17 cellular contexts compared by ENCODE assay signal in genomic region chr17:36503456-36504155, GRCh38. TPM values are rescaled to one million over a fixed set of nuclear protein-coding genes. Genes with fewer than 3 reads are reported as not detected.
DNase-seq lines count a peak whose midpoint lies in the region; ATAC-seq and TF ChIP-seq lines count a peak whose summit lies in the region.
"Had no signal": no experiment of that assay in that cellular context is flagged by ENCODE, and none has a peak within 500 bp of the region (broad histone marks: within the 10 kb centered on the region; RNA-seq: fewer than 3 reads in every experiment).

No MANE protein-coding gene starts in this region.

- no peaks in the 10 kb centered on the region for H3K9me3 ChIP-seq in neural progenitor cell (ENCODE audit: low read depth)
- H3K9me3 ChIP-seq: ascending aorta, BE2C, mucosa of descending colon, neutrophil had no signal

- H3K36me3 ChIP-seq in neural progenitor cell = no peaks in the 10 kb centered on the region

- H3K4me1 Mint-ChIP-seq in activated CD4-positive, alpha-beta T cell treated with anti-CD3 and anti-CD28 coated beads, Interleukin-2, amount 10 ng/mL, durations not matched to agents 24 days and 14 days = peaks cover 6% of the 10 kb centered on the region
- H3K4me1 Mint-ChIP-seq in chondrocyte (ENCODE audit: low read depth) (no peaks in the 10 kb centered on the region), neural progenitor cell (no peaks in the 10 kb centered on the region)

- no peak overlapping the region for H3K4me3 Mint-ChIP-seq in activated CD4-positive, alpha-beta T cell treated with anti-CD3 and anti-CD28 coated beads, Interleukin-2, amount 10 ng/mL, durations not matched to agents 24 days and 14 days
- H3K4me3 Mint-ChIP-seq in chondrocyte (ENCODE audit: unreplicated experiment) (no peak overlapping the region), neural progenitor cell (peak overlapping the region; percentile 30)

- intact Hi-C loops in activated CD4-positive, alpha-beta T cell treated with anti-CD3 and anti-CD28 coated beads, Interleukin-2, amount 10 ng/mL, durations not matched to agents 24 days and 14 days (cut with micrococcal nuclease) = no loop called here

- no peaks in the 10 kb centered on the region for H3K27me3 Mint-ChIP-seq in activated CD4-positive, alpha-beta T cell treated with anti-CD3 and anti-CD28 coated beads, Interleukin-2, amount 10 ng/mL, durations not matched to agents 24 days and 14 days
- H3K27me3 Mint-ChIP-seq in chondrocyte (ENCODE audit: low read depth) = no peaks in the 10 kb centered on the region
- peaks cover 4% of the 10 kb centered on the region for H3K27me3 Mint-ChIP-seq in neural progenitor cell (ENCODE audit: insufficient read depth, low read depth)

- H3K9ac ChIP-seq in neural progenitor cell = no peak overlapping the region

- no peaks in the 10 kb centered on the region for H3K79me2 ChIP-seq in neural progenitor cell (ENCODE audit: low read depth)

- H3K4me2 ChIP-seq in neural progenitor cell = no peak overlapping the region

- H3K9me3 Mint-ChIP-seq in activated CD4-positive, alpha-beta T cell treated with anti-CD3 and anti-CD28 coated beads, Interleukin-2, amount 10 ng/mL, durations not matched to agents 24 days and 14 days = no peaks in the 10 kb centered on the region
- no peaks in the 10 kb centered on the region for H3K9me3 Mint-ChIP-seq in chondrocyte (ENCODE audit: low read depth)
- no peaks in the 10 kb centered on the region for H3K9me3 Mint-ChIP-seq in neural progenitor cell

- H3K27ac ChIP-seq in neural progenitor cell = no peak overlapping the region
- H3K27ac ChIP-seq: ascending aorta, neutrophil had no signal

- no peaks in the 10 kb centered on the region for H3K27me3 ChIP-seq in neural progenitor cell
- H3K27me3 ChIP-seq: ascending aorta, BE2C, neutrophil had no signal

- no peak overlapping the region for H3K4me3 ChIP-seq in neural progenitor cell
- H3K4me3 ChIP-seq: ascending aorta, mucosa of descending colon had no signal

- DNase-seq in activated CD4-positive, alpha-beta T cell treated with anti-CD3 and anti-CD28 coated beads, Interleukin-2, amount 10 ng/mL, durations not matched to agents 24 days and 14 days = no peak
- DNase-seq in activated CD4-positive, alpha-beta T cell treated with anti-CD3 and anti-CD28 coated beads for 1 hour = no peak
- peak; percentile 25 for DNase-seq in D341Med (ENCODE audit: low spot score)
- peak; percentile 44 for DNase-seq in chondrocyte (ENCODE audit: low spot score)
- no peak for DNase-seq in neural progenitor cell (ENCODE audit: low spot score)
- no peak for DNase-seq in activated gamma-delta T cell treated with Interleukin-2 at 50 U/mL for 16 hours
- DNase-seq in DMS79 (lab: John Stamatoyannopoulos, UW) = no peak
- DNase-seq: BE2C; mucosa of descending colon; NCI-H1092 treated with DMSO at 0.1 percent for 48 hours; NK-92 treated with Interleukin-12 subunit alpha and Interleukin-12 subunit beta, amount 100 ng/mL, for 24 hours; stimulated activated CD4-positive, alpha-beta T cell treated with anti-CD3 and anti-CD28 coated beads, Interleukin-4, amount 100 ng/mL, for 1 hour had no signal

- H3K4me1 ChIP-seq in neural progenitor cell = no peaks in the 10 kb centered on the region
- H3K4me1 ChIP-seq: ascending aorta had no signal

- no peak for TF ChIP-seq CTCF in chondrocyte (IDR thresholded peaks at IDR 0.05)
- no peak for TF ChIP-seq CTCF in neural progenitor cell (IDR thresholded peaks at IDR 0.05)

- peaks cover under 1% of the 10 kb centered on the region for H3F3A ChIP-seq in neural progenitor cell (ENCODE audit: low read depth)

- H4K20me1 ChIP-seq in neural progenitor cell (ENCODE audit: low read depth) = no peaks in the 10 kb centered on the region

- peaks cover 57% of the 10 kb centered on the region for H3K36me3 Mint-ChIP-seq in activated CD4-positive, alpha-beta T cell treated with anti-CD3 and anti-CD28 coated beads, Interleukin-2, amount 10 ng/mL, durations not matched to agents 24 days and 14 days (ENCODE audit: low read depth)
- H3K36me3 Mint-ChIP-seq in chondrocyte (ENCODE audit: low read depth) = peaks cover 25% of the 10 kb centered on the region
- peaks cover 31% of the 10 kb centered on the region for H3K36me3 Mint-ChIP-seq in neural progenitor cell

- ATAC-seq in HG03354 (IDR thresholded peaks at IDR 0.05; ENCODE audit: poor library complexity, severe bottlenecking, unreplicated experiment) = no peak
- ATAC-seq: activated CD4-positive, CD25-positive, alpha-beta regulatory T cell treated with anti-CD3 and anti-CD28 coated beads, Interleukin-2, amount 50 U/mL, for 24 hours; mucosa of descending colon; Panc1 had no signal

- H2AFZ ChIP-seq in neural progenitor cell (replicated peaks) = no peak overlapping the region

- H3K27ac Mint-ChIP-seq in activated CD4-positive, alpha-beta T cell treated with anti-CD3 and anti-CD28 coated beads, Interleukin-2, amount 10 ng/mL, durations not matched to agents 24 days and 14 days = peak overlapping the region; percentile 57
- no peak overlapping the region for H3K27ac Mint-ChIP-seq in chondrocyte (ENCODE audit: unreplicated experiment)
- H3K27ac Mint-ChIP-seq in neural progenitor cell = no peak overlapping the region

RNA-seq across cellular contexts. Expression of gene ZNHIT3, which starts 17.1 kb away (rescaled TPM):
- total RNA-seq in activated CD4-positive, alpha-beta T cell treated with anti-CD3 and anti-CD28 coated beads, Interleukin-2, amount 10 ng/mL, durations not matched to agents 24 days and 14 days = 47.3 and 48.5 TPM in 2 replicates
- 24.7 to 25.9 TPM (median 25.2 TPM) in 3 replicates for total RNA-seq in chondrocyte
- total RNA-seq in neural progenitor cell (ENCODE audit: low replicate concordance) = 68.4 and 83.5 TPM in 2 replicates

RNA-seq across cellular contexts. Expression of gene MYO19, which starts 31.1 kb away (rescaled TPM):
- total RNA-seq in activated CD4-positive, alpha-beta T cell treated with anti-CD3 and anti-CD28 coated beads, Interleukin-2, amount 10 ng/mL, durations not matched to agents 24 days and 14 days = 167 and 172 TPM in 2 replicates
- total RNA-seq in chondrocyte = 51.5 to 75.6 TPM (median 52.6 TPM) in 3 replicates
- 72.4 and 101 TPM in 2 replicates for total RNA-seq in neural progenitor cell (ENCODE audit: low replicate concordance)

RNA-seq across cellular contexts. Expression of gene PIGW, which starts 31.2 kb away (rescaled TPM):
- 30.4 and 30.5 TPM in 2 replicates for total RNA-seq in activated CD4-positive, alpha-beta T cell treated with anti-CD3 and anti-CD28 coated beads, Interleukin-2, amount 10 ng/mL, durations not matched to agents 24 days and 14 days
- total RNA-seq in chondrocyte = 10.5 to 15.4 TPM (median 11.0 TPM) in 3 replicates
- 7.0 and 10.2 TPM in 2 replicates for total RNA-seq in neural progenitor cell (ENCODE audit: low replicate concordance)

RNA-seq across cellular contexts. Expression of gene GGNBP2, which starts 41.1 kb away (rescaled TPM):
- 70.2 and 75.3 TPM in 2 replicates for total RNA-seq in activated CD4-positive, alpha-beta T cell treated with anti-CD3 and anti-CD28 coated beads, Interleukin-2, amount 10 ng/mL, durations not matched to agents 24 days and 14 days
- total RNA-seq in chondrocyte = 62.7 to 70.8 TPM (median 68.2 TPM) in 3 replicates
- 44.4 and 79.5 TPM in 2 replicates for total RNA-seq in neural progenitor cell (ENCODE audit: low replicate concordance)

Comparison
In these comparisons a context has a peak if more than half of its experiments do, and no peak if none do; other contexts are left out.
1. DNase-seq: peak in D341Med (single experiment) and chondrocyte (single experiment); none in activated CD4-positive, alpha-beta T cell treated with anti-CD3 and anti-CD28 coated beads, Interleukin-2, amount 10 ng/mL, durations not matched to agents 24 days and 14 days (single experiment), activated CD4-positive, alpha-beta T cell treated with anti-CD3 and anti-CD28 coated beads for 1 hour (single experiment), neural progenitor cell (single experiment), activated gamma-delta T cell treated with Interleukin-2 at 50 U/mL for 16 hours (single experiment) and DMS79 (single experiment).